ENCODE assay signal across 11 cellular contexts in the genomic region with DNA sequence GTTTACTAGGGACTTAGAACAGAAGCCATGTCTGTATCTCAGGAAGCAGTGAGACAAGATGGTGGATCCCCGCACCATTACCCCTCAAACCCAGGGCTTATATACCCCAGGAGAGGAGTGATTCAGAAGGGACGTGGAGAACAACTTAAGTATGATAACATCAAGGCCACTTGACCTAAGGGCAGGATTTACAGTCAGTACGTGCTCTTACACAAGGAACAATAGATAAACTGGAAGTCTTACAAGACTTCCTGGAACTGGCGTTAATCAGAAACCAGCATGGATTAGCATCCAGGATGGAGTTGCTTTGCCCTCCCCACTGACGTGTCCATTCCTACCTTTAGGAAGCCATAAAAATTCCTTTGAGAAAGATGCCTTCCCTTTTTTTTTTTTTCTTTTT. TPM values are rescaled to one million over a fixed set of nuclear protein-coding genes. Genes with fewer than 3 reads are reported as not detected.
DNase-seq lines count a peak whose midpoint lies in the region; ATAC-seq and TF ChIP-seq lines count a peak whose summit lies in the region.
"Had no signal": no experiment of that assay in that cellular context is flagged by ENCODE, and none has a peak within 500 bp of the region (broad histone marks: within the 10 kb centered on the region; RNA-seq: fewer than 3 reads in every experiment).

No MANE protein-coding gene starts in this region.

- no peak for TF ChIP-seq POLR2A in testis (IDR thresholded peaks at IDR 0.05)

- intact Hi-C loops in testis (cut with DNase I; ENCODE audit: low total_unique reads): no loop called here

- DNase-seq in activated T-cell treated with anti-CD3 and anti-CD28 coated beads, Interleukin-2, amount 50 U/mL, for 4 hours: no peak
- DNase-seq in activated T-cell treated with anti-CD3 and anti-CD28 coated beads, Interleukin-2, amount 50 U/mL, for 24 hours: no peak
- DNase-seq in SK-N-MC (ENCODE audit: low read depth, low spot score) (no peak), hepatocyte (ENCODE audit: low spot score) (peak; percentile 71), testis (no peak), Ammon's horn (ENCODE audit: low spot score) (no peak)
- no peak for DNase-seq in activated CD4-positive, alpha-beta T cell treated with anti-CD3 and anti-CD28 coated beads, Interleukin-2, amount 50 U/mL, for 4 hours
- DNase-seq in stimulated activated CD4-positive, alpha-beta T cell treated with anti-CD3 and anti-CD28 coated beads, Interleukin-4, amount 100 ng/mL, for 4 hours: no peak
- DNase-seq: cerebellar nuclear complex, psoas muscle, thyroid gland had no signal

- no peaks in the 10 kb centered on the region for H4K20me1 ChIP-seq in hepatocyte (ENCODE audit: insufficient read depth, poor library complexity, severe bottlenecking)

- WGBS in hepatocyte (ENCODE audit: low lambda C conversion rate, missing lambda C conversion rate): 31% methylated on average over 5 of the region's 5 CpGs
- 21 to 26% methylated on average over 5 of the region's 5 CpGs for WGBS in testis, 2 donors

- H3K9me3 Mint-ChIP-seq in activated T-cell treated with anti-CD3 and anti-CD28 coated beads, Interleukin-2, amount 50 U/mL, for 4 hours: no peaks in the 10 kb centered on the region
- no peaks in the 10 kb centered on the region for H3K9me3 Mint-ChIP-seq in activated T-cell treated with anti-CD3 and anti-CD28 coated beads, Interleukin-2, amount 50 U/mL, for 24 hours

- peak overlapping the region; percentile 21 for H2AFZ ChIP-seq in hepatocyte

- H3K4me2 ChIP-seq in hepatocyte: peak overlapping the region; percentile 49

- peak overlapping the region; percentile 42; the same call in 1 of the 2 replicates for H3K4me3 ChIP-seq in SK-N-MC
- H3K4me3 ChIP-seq in hepatocyte: no peak overlapping the region
- peak overlapping the region; percentile 18 to 30 for H3K4me3 ChIP-seq in testis
- H3K4me3 ChIP-seq: psoas muscle, thyroid gland had no signal

- no peak for ATAC-seq in activated T-cell treated with anti-CD3 and anti-CD28 coated beads, Interleukin-2, amount 50 U/mL, for 4 hours

- H3K36me3 ChIP-seq in SK-N-MC (ENCODE audit: insufficient read depth, low read length): no peaks in the 10 kb centered on the region
- no peaks in the 10 kb centered on the region for H3K36me3 ChIP-seq in hepatocyte (replicated peaks; ENCODE audit: insufficient read depth, low read depth)
- H3K36me3 ChIP-seq in testis (ENCODE audit: low read depth, missing control alignments): no peaks in the 10 kb centered on the region
- H3K36me3 ChIP-seq: thyroid gland had no signal

- no peak for TF ChIP-seq CTCF in hepatocyte (IDR thresholded peaks at IDR 0.05; ENCODE audit: poor library complexity)
- TF ChIP-seq CTCF in testis (IDR thresholded peaks at IDR 0.05): no peak

- H3K4me3 Mint-ChIP-seq in activated T-cell treated with anti-CD3 and anti-CD28 coated beads, Interleukin-2, amount 50 U/mL, for 4 hours: peak overlapping the region; percentile 57
- H3K4me3 Mint-ChIP-seq in activated T-cell treated with anti-CD3 and anti-CD28 coated beads, Interleukin-2, amount 50 U/mL, for 24 hours: no peak overlapping the region

- no peaks in the 10 kb centered on the region for H3K79me2 ChIP-seq in hepatocyte

- H3K36me3 Mint-ChIP-seq in activated T-cell treated with anti-CD3 and anti-CD28 coated beads, Interleukin-2, amount 50 U/mL, for 4 hours (ENCODE audit: insufficient read depth): no peaks in the 10 kb centered on the region
- no peaks in the 10 kb centered on the region for H3K36me3 Mint-ChIP-seq in activated T-cell treated with anti-CD3 and anti-CD28 coated beads, Interleukin-2, amount 50 U/mL, for 24 hours (ENCODE audit: low read depth)

- H3K27ac ChIP-seq in SK-N-MC (no peak overlapping the region), hepatocyte (peak overlapping the region; percentile 94), testis (peak overlapping the region in 1 of 2 donors; percentile 25)
- H3K27ac ChIP-seq: thyroid gland had no signal

- no peak overlapping the region for H3K9ac ChIP-seq in SK-N-MC (ENCODE audit: insufficient read length)

- H3K27ac Mint-ChIP-seq in activated T-cell treated with anti-CD3 and anti-CD28 coated beads, Interleukin-2, amount 50 U/mL, for 24 hours: no peak overlapping the region

- no peaks in the 10 kb centered on the region for H3K9me3 ChIP-seq in SK-N-MC (ENCODE audit: low read depth, low read length)
- no peaks in the 10 kb centered on the region for H3K9me3 ChIP-seq in hepatocyte (ENCODE audit: low read depth)
- no peaks in the 10 kb centered on the region for H3K9me3 ChIP-seq in testis
- H3K9me3 ChIP-seq: psoas muscle, thyroid gland had no signal

- no peaks in the 10 kb centered on the region for H3K27me3 ChIP-seq in hepatocyte
- no peaks in the 10 kb centered on the region for H3K27me3 ChIP-seq in testis
- H3K27me3 ChIP-seq: thyroid gland had no signal

- no peaks in the 10 kb centered on the region for H3K9me2 ChIP-seq in hepatocyte (replicated peaks; ENCODE audit: insufficient read depth)

- peaks cover 11% of the 10 kb centered on the region for H3K4me1 Mint-ChIP-seq in activated T-cell treated with anti-CD3 and anti-CD28 coated beads, Interleukin-2, amount 50 U/mL, for 4 hours (ENCODE audit: low read depth)
- peaks cover 12% of the 10 kb centered on the region for H3K4me1 Mint-ChIP-seq in activated T-cell treated with anti-CD3 and anti-CD28 coated beads, Interleukin-2, amount 50 U/mL, for 24 hours (ENCODE audit: low read depth)

- H3K27me3 Mint-ChIP-seq in activated T-cell treated with anti-CD3 and anti-CD28 coated beads, Interleukin-2, amount 50 U/mL, for 4 hours (ENCODE audit: low read depth): no peaks in the 10 kb centered on the region
- no peaks in the 10 kb centered on the region for H3K27me3 Mint-ChIP-seq in activated T-cell treated with anti-CD3 and anti-CD28 coated beads, Interleukin-2, amount 50 U/mL, for 24 hours

- H3K4me1 ChIP-seq in hepatocyte (ENCODE audit: insufficient read depth): peaks cover 10% of the 10 kb centered on the region
- H3K4me1 ChIP-seq in testis: peaks cover 7% of the 10 kb centered on the region
- H3K4me1 ChIP-seq: psoas muscle, thyroid gland had no signal

RNA-seq across cellular contexts. Expression of gene ETFBKMT, which starts 8.6 kb away (rescaled TPM):
- under 1 TPM; 0.21 to 0.54 (median 0.38) TPM for total RNA-seq in activated T-cell treated with anti-CD3 and anti-CD28 coated beads, Interleukin-2, amount 50 U/mL, for 4 hours
- total RNA-seq in hepatocyte: 4.9 and 5.4 TPM in 2 replicates
- polyA plus RNA-seq in hepatocyte: 2.0 and 4.7 TPM in 2 replicates
- total RNA-seq in testis: 1 to 10 TPM; 7.3 to 9.8 TPM
- polyA plus RNA-seq in testis (ENCODE audit: insufficient read depth, low read depth, low replicate concordance): 6.6 TPM

RNA-seq across cellular contexts. Expression of gene DENND5B, which starts 60.0 kb away (rescaled TPM):
- total RNA-seq in activated T-cell treated with anti-CD3 and anti-CD28 coated beads, Interleukin-2, amount 50 U/mL, for 4 hours: under 1 TPM; 0.10 to 0.33 (median 0.29) TPM
- total RNA-seq in hepatocyte (24.9 and 26.7 TPM in 2 replicates), testis (10 to 100 TPM; 60.4 to 62.3 TPM)
- polyA plus RNA-seq in hepatocyte (9.9 and 10.4 TPM in 2 replicates), testis (ENCODE audit: insufficient read depth, low read depth, low replicate concordance) (34.7 TPM)

Comparison
In these comparisons a context has a peak if more than half of its experiments do, and no peak if none do; other contexts are left out.
1. RNA of gene DENND5B, which starts 60.0 kb away (total RNA-seq): 60.4 to 62.3 TPM in testis and 24.9 to 26.7 TPM in hepatocyte; 0.10 to 0.33 TPM in activated T-cell treated with anti-CD3 and anti-CD28 coated beads, Interleukin-2, amount 50 U/mL, for 4 hours; every median in the first group is over 10 times any median in the second.